ENCODE assay signal across 31 cellular contexts in genomic region chr6:17293395-17293794, GRCh38. TPM values are rescaled to one million over a fixed set of nuclear protein-coding genes. Genes with fewer than 3 reads are reported as not detected.
"Had no signal": no experiment of that assay in that cellular context is flagged by ENCODE, and none has a peak within 500 bp of the region (broad histone marks: within the 10 kb centered on the region; RNA-seq: fewer than 3 reads in every experiment).

No MANE protein-coding gene starts in this region.

- H3K36me3 ChIP-seq: adrenal gland, colonic mucosa, esophagus squamous epithelium, WERI-Rb-1 had no signal

- H3K27me3 ChIP-seq: body of pancreas, colonic mucosa had no signal

- H3K4me3 ChIP-seq: adrenal gland, body of pancreas, colonic mucosa, esophagus squamous epithelium had no signal

- H3K4me1 ChIP-seq: adrenal gland, esophagus squamous epithelium had no signal

- H3K27ac ChIP-seq: adrenal gland, body of pancreas, colonic mucosa, epithelial cell of prostate, esophagus squamous epithelium, WERI-Rb-1 had no signal

- ATAC-seq: activated CD4-positive, CD25-positive, alpha-beta regulatory T cell treated with anti-CD3 and anti-CD28 coated beads, Interleukin-2, amount 50 U/mL, for 24 hours; activated CD8-positive, alpha-beta T cell treated with anti-CD3 and anti-CD28 coated beads for 36 hours; activated naive CD8-positive, alpha-beta T cell treated with anti-CD3 and anti-CD28 coated beads, Interleukin-2, amount 50 U/mL, for 24 hours; activated T-cell treated with anti-CD3 and anti-CD28 coated beads, Interleukin-2, amount 50 U/mL, for 4 hours; activated T-helper 17 cell treated with anti-CD3 and anti-CD28 coated beads, Interleukin-2, amount 50 U/mL, for 72 hours; body of pancreas; T-helper 17 cell had no signal

- DNase-seq: activated B cell treated with CpG ODN at 0.5 μM for 24 hours; activated CD4-positive, alpha-beta T cell treated with anti-CD3 and anti-CD28 coated beads for 48 hours; activated CD4-positive, alpha-beta T cell treated with anti-CD3 and anti-CD28 coated beads, Interleukin-2, amount 50 U/mL, for 1 hour; activated CD4-positive, alpha-beta T cell treated with anti-CD3 and anti-CD28 coated beads, Interleukin-2, amount 50 U/mL, for 48 hours; activated CD8-positive, alpha-beta memory T cell treated with anti-CD3 and anti-CD28 coated beads for 24 hours; activated CD8-positive, alpha-beta T cell treated with anti-CD3 and anti-CD28 coated beads for 36 hours; activated effector memory CD4-positive, alpha-beta T cell treated with Interleukin-2 at 50 U/mL for 16 hours; activated gamma-delta T cell treated with Interleukin-2 at 50 U/mL for 16 hours; activated naive CD4-positive, alpha-beta T cell treated with anti-CD3 and anti-CD28 coated beads, Interleukin-2, amount 50 U/mL, for 16 hours; activated naive CD4-positive, alpha-beta T cell treated with Interleukin-2 at 50 U/mL for 16 hours; activated naive CD8-positive, alpha-beta T cell treated with anti-CD3 and anti-CD28 coated beads for 36 hours; activated naive CD8-positive, alpha-beta T cell treated with anti-CD3 and anti-CD28 coated beads, Interleukin-2, amount 50 U/mL, for 24 hours; activated T-cell treated with anti-CD3 and anti-CD28 coated beads, Interleukin-2, amount 50 U/mL, for 4 hours; adrenal gland; amygdala; aorta; body of pancreas; central memory CD4-positive, alpha-beta T cell; cerebellar nuclear complex; colonic mucosa; effector CD8-positive, alpha-beta T cell; esophagus squamous epithelium; foreskin melanocyte; glutamatergic neuron; T-helper 1 cell; T-helper 17 cell; T1000; WERI-Rb-1 had no signal

- H3K9me3 ChIP-seq: adrenal gland, body of pancreas, colonic mucosa, esophagus squamous epithelium had no signal

RNA-seq across cellular contexts. Expression of gene RBM24, which starts 12.2 kb away (rescaled TPM):
- total RNA-seq: activated B cell treated with CpG ODN at 0.5 μM for 24 hours; activated CD8-positive, alpha-beta T cell treated with anti-CD3 and anti-CD28 coated beads for 36 hours; activated naive CD8-positive, alpha-beta T cell treated with anti-CD3 and anti-CD28 coated beads for 36 hours; activated T-cell treated with anti-CD3 and anti-CD28 coated beads, Interleukin-2, amount 50 U/mL, for 4 hours; activated T-helper 17 cell treated with anti-CD3 and anti-CD28 coated beads, Interleukin-2, amount 50 U/mL, for 72 hours had no signal
